Comparison of ENCODE assay signal across 1 cellular context in the genomic region with DNA sequence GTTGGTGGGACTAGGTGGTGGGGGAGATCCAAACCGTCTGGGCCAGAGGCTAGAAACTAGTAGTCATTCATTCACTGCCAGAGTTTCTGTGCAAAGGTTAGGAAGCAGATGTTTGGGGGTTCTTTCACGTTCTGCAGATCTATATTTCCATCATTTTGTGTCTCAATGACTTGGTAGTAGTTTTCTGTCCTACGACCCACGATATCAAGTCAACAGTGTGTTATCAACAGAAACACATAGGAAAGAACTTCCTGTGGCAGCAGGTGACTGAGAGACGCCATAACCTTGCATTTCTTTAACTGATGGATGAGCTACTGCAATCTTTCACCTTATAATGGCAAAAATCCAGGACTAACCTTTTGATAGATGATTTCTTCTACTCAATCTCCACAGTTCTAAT.
TF ChIP-seq lines count a peak whose summit lies in the region.

No MANE protein-coding gene starts in this region.

TF ChIP-seq in HepG2, 621 proteins besides CTCF, POLR2A, EP300 and RAD21:
- no peak for TF ChIP-seq NFYB (CRISPR knock-in tag; IDR thresholded peaks at IDR 0.05)
- no peak for TF ChIP-seq GTF3A (CRISPR knock-in tag; conservative IDR thresholded peaks at IDR 0.05)
- no peak for TF ChIP-seq TBP (CRISPR knock-in tag; IDR thresholded peaks at IDR 0.05)
- no peak for TF ChIP-seq ZNF24 (IDR thresholded peaks at IDR 0.05)
- no peak for TF ChIP-seq ZFP36L2 (CRISPR knock-in tag; IDR thresholded peaks at IDR 0.05)
- TF ChIP-seq, protein P1, sequence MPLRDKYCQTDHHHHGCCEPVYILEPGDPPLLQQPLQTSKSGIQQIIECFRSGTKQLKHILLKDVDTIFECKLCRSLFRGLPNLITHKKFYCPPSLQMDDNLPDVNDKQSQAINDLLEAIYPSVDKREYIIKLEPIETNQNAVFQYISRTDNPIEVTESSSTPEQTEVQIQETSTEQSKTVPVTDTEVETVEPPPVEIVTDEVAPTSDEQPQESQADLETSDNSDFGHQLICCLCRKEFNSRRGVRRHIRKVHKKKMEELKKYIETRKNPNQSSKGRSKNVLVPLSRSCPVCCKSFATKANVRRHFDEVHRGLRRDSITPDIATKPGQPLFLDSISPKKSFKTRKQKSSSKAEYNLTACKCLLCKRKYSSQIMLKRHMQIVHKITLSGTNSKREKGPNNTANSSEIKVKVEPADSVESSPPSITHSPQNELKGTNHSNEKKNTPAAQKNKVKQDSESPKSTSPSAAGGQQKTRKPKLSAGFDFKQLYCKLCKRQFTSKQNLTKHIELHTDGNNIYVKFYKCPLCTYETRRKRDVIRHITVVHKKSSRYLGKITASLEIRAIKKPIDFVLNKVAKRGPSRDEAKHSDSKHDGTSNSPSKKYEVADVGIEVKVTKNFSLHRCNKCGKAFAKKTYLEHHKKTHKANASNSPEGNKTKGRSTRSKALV (CRISPR knock-in tag; IDR thresholded peaks at IDR 0.05): no peak
